In genomic region chr2:165952600-165953210, GRCh38 we compare ENCODE assay signal across 8 cellular contexts. TPM values are rescaled to one million over a fixed set of nuclear protein-coding genes. Genes with fewer than 3 reads are reported as not detected.
DNase-seq lines count a peak whose midpoint lies in the region; ATAC-seq and TF ChIP-seq lines count a peak whose summit lies in the region.

No MANE protein-coding gene starts in this region.

- no peaks in the 10 kb centered on the region for H3K9me3 Mint-ChIP-seq in activated T-helper 1 cell treated with anti-CD3 and anti-CD28 coated beads, Interleukin-12 subunit alpha, Interleukin-12 subunit beta, Interleukin-2, Interleukin-4 antibody, amounts not matched to agents 30 ng/mL and 10 ng/mL and 1 ng/mL, durations not matched to agents 14 hours and 24 hours and 36 hours

- H3K27ac Mint-ChIP-seq in activated T-helper 1 cell treated with anti-CD3 and anti-CD28 coated beads, Interleukin-12 subunit alpha, Interleukin-12 subunit beta, Interleukin-2, Interleukin-4 antibody, amounts not matched to agents 30 ng/mL and 10 ng/mL and 1 ng/mL, durations not matched to agents 14 hours and 24 hours and 36 hours: no peak overlapping the region

- H3K4me1 ChIP-seq in MM.1S (ENCODE audit: low read length) (peaks cover 13% of the 10 kb centered on the region), ectodermal cell (ENCODE audit: control insufficient read depth, insufficient read depth, low read length) (peaks cover 5% of the 10 kb centered on the region), osteoblast (ENCODE audit: insufficient read depth, low read length) (peaks cover 14% of the 10 kb centered on the region)

- H2AFZ ChIP-seq in MM.1S (ENCODE audit: low read length): peak overlapping the region; percentile 65
- peak overlapping the region; percentile 89 for H2AFZ ChIP-seq in osteoblast (ENCODE audit: low read length)

- TF ChIP-seq CTCF in MM.1S (IDR thresholded peaks at IDR 0.05; ENCODE audit: low read length) (no peak), osteoblast (IDR thresholded peaks at IDR 0.05; ENCODE audit: extremely low read depth, low read depth, low read length) (no peak)

- intact Hi-C loops in activated T-helper 1 cell treated with anti-CD3 and anti-CD28 coated beads, Interleukin-12 subunit alpha, Interleukin-12 subunit beta, Interleukin-2, Interleukin-4 antibody, amounts not matched to agents 30 ng/mL and 10 ng/mL and 1 ng/mL, durations not matched to agents 14 hours and 24 hours and 36 hours (cut with micrococcal nuclease): loop anchor here (2.0 to 10.0 kb wide), 4 partner anchors 155 to 550 kb away; partner anchors contain the start of genes GALNT3 and SCN9A
- intact Hi-C loops in sciatic nerve (cut with DNase I): no loop called here

- H3K4me1 Mint-ChIP-seq in activated T-helper 1 cell treated with anti-CD3 and anti-CD28 coated beads, Interleukin-12 subunit alpha, Interleukin-12 subunit beta, Interleukin-2, Interleukin-4 antibody, amounts not matched to agents 30 ng/mL and 10 ng/mL and 1 ng/mL, durations not matched to agents 14 hours and 24 hours and 36 hours (ENCODE audit: low read depth): peaks cover 11% of the 10 kb centered on the region

- no peaks in the 10 kb centered on the region for H3K27me3 ChIP-seq in MM.1S (replicated peaks; ENCODE audit: insufficient read depth, low read length)
- H3K27me3 ChIP-seq in ectodermal cell (ENCODE audit: control insufficient read depth, insufficient read depth, low read length, poor library complexity, severe bottlenecking): peaks cover 11% of the 10 kb centered on the region
- H3K27me3 ChIP-seq in osteoblast (ENCODE audit: insufficient read depth, low read length): no peaks in the 10 kb centered on the region

- H4K20me1 ChIP-seq in MM.1S (ENCODE audit: insufficient read depth, low read length) (no peaks in the 10 kb centered on the region), osteoblast (ENCODE audit: insufficient read depth, low read length) (peaks cover 6% of the 10 kb centered on the region)

- H3K79me2 ChIP-seq in MM.1S (ENCODE audit: low read length) (peaks cover 32% of the 10 kb centered on the region), osteoblast (ENCODE audit: insufficient read depth, low read length) (peaks cover 34% of the 10 kb centered on the region)

- no peaks in the 10 kb centered on the region for H3K9me2 ChIP-seq in MM.1S (replicated peaks; ENCODE audit: insufficient read depth, low read length)

- no peak for ATAC-seq in sciatic nerve
- no peak for ATAC-seq in left lobe of liver

- H3K36me3 ChIP-seq in MM.1S (replicated peaks; ENCODE audit: insufficient read depth, low read length): no peaks in the 10 kb centered on the region
- no peaks in the 10 kb centered on the region for H3K36me3 ChIP-seq in ectodermal cell (ENCODE audit: control insufficient read depth, insufficient read depth, low read length)
- H3K36me3 ChIP-seq in osteoblast (ENCODE audit: insufficient read depth, low read length): peaks cover 14% of the 10 kb centered on the region

- H3K36me3 Mint-ChIP-seq in activated T-helper 1 cell treated with anti-CD3 and anti-CD28 coated beads, Interleukin-12 subunit alpha, Interleukin-12 subunit beta, Interleukin-2, Interleukin-4 antibody, amounts not matched to agents 30 ng/mL and 10 ng/mL and 1 ng/mL, durations not matched to agents 14 hours and 24 hours and 36 hours (ENCODE audit: low read depth): peaks cover 2% of the 10 kb centered on the region

- DNase-seq in MM.1S (peak; percentile 17), osteoblast (ENCODE audit: insufficient read length, low spot score, missing footprints) (no peak), sciatic nerve (ENCODE audit: low spot score) (no peak), left lobe of liver (ENCODE audit: low spot score) (no peak), islet precursor cell (no peak)
- DNase-seq in activated T-helper 1 cell treated with anti-CD3 and anti-CD28 coated beads, Interleukin-12 subunit alpha, Interleukin-12 subunit beta, Interleukin-2, Interleukin-4 antibody, amounts not matched to agents 30 ng/mL and 10 ng/mL and 1 ng/mL, durations not matched to agents 14 hours and 24 hours and 36 hours (ENCODE audit: low spot score): no peak

- H3K4me2 ChIP-seq in MM.1S (ENCODE audit: low read depth, low read length) (peak overlapping the region; percentile 73), osteoblast (ENCODE audit: insufficient read depth, low read length) (peak overlapping the region; percentile 96)

- H3K9me3 ChIP-seq in MM.1S (replicated peaks; ENCODE audit: insufficient read depth, low read length) (no peaks in the 10 kb centered on the region), ectodermal cell (ENCODE audit: control insufficient read depth, low read length) (no peaks in the 10 kb centered on the region), osteoblast (ENCODE audit: low read depth, low read length) (no peaks in the 10 kb centered on the region)

- H3K9ac ChIP-seq in MM.1S (ENCODE audit: low read length): peak overlapping the region; percentile 82

- WGBS in ectodermal cell, 2 experiments: 24 to 50% methylated on average over 1 to 4 of the region's 4 CpGs

- H3F3A ChIP-seq in MM.1S (ENCODE audit: insufficient read depth, low read length): 0 out of 2 replicates have a peak, but pooled peaks cover 5% of the 10 kb centered on the region

- H3K4me3 Mint-ChIP-seq in activated T-helper 1 cell treated with anti-CD3 and anti-CD28 coated beads, Interleukin-12 subunit alpha, Interleukin-12 subunit beta, Interleukin-2, Interleukin-4 antibody, amounts not matched to agents 30 ng/mL and 10 ng/mL and 1 ng/mL, durations not matched to agents 14 hours and 24 hours and 36 hours: no peak overlapping the region

- no peaks in the 10 kb centered on the region for H3K27me3 Mint-ChIP-seq in activated T-helper 1 cell treated with anti-CD3 and anti-CD28 coated beads, Interleukin-12 subunit alpha, Interleukin-12 subunit beta, Interleukin-2, Interleukin-4 antibody, amounts not matched to agents 30 ng/mL and 10 ng/mL and 1 ng/mL, durations not matched to agents 14 hours and 24 hours and 36 hours (ENCODE audit: insufficient read depth)

- peak overlapping the region; percentile 97 for H3K4me3 ChIP-seq in GM08714 (ENCODE audit: low read length)
- H3K4me3 ChIP-seq in MM.1S (ENCODE audit: low read length): peak overlapping the region; percentile 75
- peak overlapping the region; percentile 74 for H3K4me3 ChIP-seq in ectodermal cell (ENCODE audit: insufficient read depth, low read depth, low read length)
- peak overlapping the region; percentile 89 for H3K4me3 ChIP-seq in osteoblast (ENCODE audit: insufficient read depth, low read length)

- H3K27ac ChIP-seq in MM.1S (ENCODE audit: low read length) (peak overlapping the region; percentile 78; the same call in 1 of the 2 replicates), ectodermal cell (ENCODE audit: insufficient read depth, low read depth, low read length, poor library complexity, severe bottlenecking) (no peak overlapping the region), osteoblast (ENCODE audit: low read depth, low read length) (peak overlapping the region; percentile 77)

RNA-seq across cellular contexts. Expression of gene TTC21B, which starts 0.9 kb away (rescaled TPM):
- polyA plus RNA-seq in ectodermal cell (2013, experiment 1 of 4): 16.2 TPM
- 12.1 TPM for polyA plus RNA-seq in ectodermal cell (2013, experiment 2 of 4)
- 12.9 TPM for polyA plus RNA-seq in ectodermal cell (2013, experiment 3 of 4)
- polyA plus RNA-seq in ectodermal cell (2013, experiment 4 of 4): 15.4 TPM
- total RNA-seq in osteoblast (25.7 and 29.8 TPM in 2 replicates), sciatic nerve (36.8 TPM), left lobe of liver (6.2 TPM)
- total RNA-seq in activated T-helper 1 cell treated with anti-CD3 and anti-CD28 coated beads, Interleukin-12 subunit alpha, Interleukin-12 subunit beta, Interleukin-2, Interleukin-4 antibody, amounts not matched to agents 30 ng/mL and 10 ng/mL and 1 ng/mL, durations not matched to agents 14 hours and 24 hours and 36 hours: 21.0 and 24.6 TPM in 2 replicates
